ENCODE assay signal across 10 cellular contexts in the genomic region with DNA sequence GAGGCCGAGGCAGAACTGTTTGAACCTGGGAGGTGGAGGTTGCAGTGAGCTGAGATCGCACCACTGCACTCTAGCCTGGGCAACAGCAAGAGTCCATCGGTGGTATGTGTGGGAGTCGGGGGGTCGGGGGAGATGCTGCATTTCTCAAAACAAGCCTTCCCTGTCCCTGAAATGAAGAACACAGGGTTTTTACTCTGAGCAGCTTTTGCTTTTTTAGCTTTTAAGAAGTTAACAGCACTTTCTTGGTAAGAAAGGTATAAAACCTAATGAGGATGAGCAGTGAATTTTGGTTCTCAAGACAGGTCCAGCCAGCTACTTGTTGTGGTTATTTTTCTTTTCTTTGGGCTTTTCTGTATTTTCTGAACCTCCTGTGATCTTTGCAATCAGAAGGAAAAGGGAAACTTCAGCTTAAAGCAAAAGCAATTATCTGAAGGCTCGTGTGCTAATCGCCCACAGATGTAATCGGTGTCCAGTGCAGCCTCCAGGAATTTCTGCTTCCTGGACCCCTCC. TPM values are rescaled to one million over a fixed set of nuclear protein-coding genes. Genes with fewer than 3 reads are reported as not detected.
DNase-seq lines count a peak whose midpoint lies in the region; ATAC-seq and TF ChIP-seq lines count a peak whose summit lies in the region.
"Had no signal": no experiment of that assay in that cellular context is flagged by ENCODE, and none has a peak within 500 bp of the region (broad histone marks: within the 10 kb centered on the region; RNA-seq: fewer than 3 reads in every experiment).

No MANE protein-coding gene starts in this region.

- H2AFZ ChIP-seq in DND-41 (ENCODE audit: low read depth, low read length) (no peak overlapping the region), KMS-11 (ENCODE audit: low read depth) (no peak overlapping the region)

- ATAC-seq in DND-41 (ENCODE audit: insufficient read depth, low read depth) (no peak), psoas muscle (no peak)

- no peaks in the 10 kb centered on the region for H3K9me3 Mint-ChIP-seq in brain

- H3K9ac ChIP-seq in DND-41 (ENCODE audit: low read depth, low read length): no peak overlapping the region
- no peak overlapping the region for H3K9ac ChIP-seq in KMS-11

- H3K4me2 ChIP-seq in DND-41 (ENCODE audit: insufficient read depth, low read length) (peak overlapping the region; percentile 25; the same call in 1 of the 2 replicates), KMS-11 (no peak overlapping the region)

- WGBS in psoas muscle, 3 donors: 63 to 67% (median 64%) methylated on average over 8 of the region's 8 CpGs

- peaks cover 43% of the 10 kb centered on the region for H3K4me1 Mint-ChIP-seq in brain

- intact Hi-C loops in psoas muscle (cut with DNase I): no loop called here

- H4K20me1 ChIP-seq in DND-41 (ENCODE audit: insufficient read depth, low read length) (peaks cover 49% of the 10 kb centered on the region), KMS-11 (ENCODE audit: insufficient read depth) (peaks cover 33% of the 10 kb centered on the region)

- H3K4me1 ChIP-seq in DND-41 (ENCODE audit: insufficient read depth, low read length) (peaks cover 32% of the 10 kb centered on the region), KMS-11 (ENCODE audit: low read depth, poor library complexity, severe bottlenecking) (peaks cover 24% of the 10 kb centered on the region), psoas muscle (peaks cover 20% of the 10 kb centered on the region), Peyer's patch (peaks cover 0 to 43% (median 3%) of the 10 kb centered on the region in 4 donors)

- H3K4me3 Mint-ChIP-seq in brain: peak overlapping the region in 3 of 5 experiments; percentile 41 to 98 (median 48)

- H3K36me3 Mint-ChIP-seq in brain: peaks cover 51% of the 10 kb centered on the region

- H3K36me3 ChIP-seq in DND-41 (ENCODE audit: insufficient read depth, low read length) (peaks cover 47% of the 10 kb centered on the region), KMS-11 (ENCODE audit: insufficient read depth) (peaks cover 30% of the 10 kb centered on the region), psoas muscle (ENCODE audit: insufficient read depth in 1 of 2, low read depth in 1 of 2) (peaks cover 0 to 84% of the 10 kb centered on the region in 2 donors), Peyer's patch (peaks cover 0 to 58% (median 0%) of the 10 kb centered on the region in 3 donors)

- H3K27me3 ChIP-seq in DND-41 (ENCODE audit: insufficient read depth, low read length, poor library complexity): no peaks in the 10 kb centered on the region
- H3K27me3 ChIP-seq in KMS-11 (ENCODE audit: insufficient read depth, low read depth): no peaks in the 10 kb centered on the region; the same call in 1 of the 2 replicates
- H3K27me3 ChIP-seq in psoas muscle (ENCODE audit: insufficient read depth in 3 of 3, low read length in 2 of 3): no peaks in the 10 kb centered on the region
- H3K27me3 ChIP-seq in Peyer's patch: no peaks in the 10 kb centered on the region

- TF ChIP-seq CTCF in DND-41 (IDR thresholded peaks at IDR 0.05; ENCODE audit: borderline replicate concordance, extremely low read depth, low read length, poor library complexity, severe bottlenecking): no peak
- no peak for TF ChIP-seq CTCF in KMS-11 (conservative IDR thresholded peaks at IDR 0.05; ENCODE audit: low read depth, low read length)
- TF ChIP-seq CTCF in brain (conservative IDR thresholded peaks at IDR 0.05): no peak
- TF ChIP-seq CTCF in psoas muscle (IDR thresholded peaks at IDR 0.05): no peak
- TF ChIP-seq CTCF in Peyer's patch (IDR thresholded peaks at IDR 0.05): no peak

- H3K27ac Mint-ChIP-seq in brain: peak overlapping the region in 4 of 5 experiments; percentile 34 to 67 (median 56)

- H3K79me2 ChIP-seq in DND-41 (ENCODE audit: insufficient read depth, low read length) (peaks cover 30% of the 10 kb centered on the region), KMS-11 (ENCODE audit: insufficient read depth, low read depth) (peaks cover 33% of the 10 kb centered on the region)

- no peaks in the 10 kb centered on the region for H3K9me3 ChIP-seq in DND-41 (ENCODE audit: insufficient read depth, low read length, severe bottlenecking)
- H3K9me3 ChIP-seq in psoas muscle: no peaks in the 10 kb centered on the region
- no peaks in the 10 kb centered on the region for H3K9me3 ChIP-seq in Peyer's patch

- DNase-seq in DND-41 (no peak), psoas muscle (peak in 1 of 2 donors; percentile 18), NCI-H446 treated with DMSO at 0.1 percent for 48 hours (lab: John Stamatoyannopoulos, UW) (no peak), SK-N-DZ (ENCODE audit: low spot score) (no peak), SW 1271 (lab: John Stamatoyannopoulos, UW) (no peak), Peyer's patch (no peak)
- DNase-seq: stimulated activated CD4-positive, alpha-beta T cell treated with anti-CD3 and anti-CD28 coated beads, Interleukin-4, amount 100 ng/mL, for 24 hours; T-helper 9 cell had no signal

- no peak overlapping the region for H3K27ac ChIP-seq in DND-41 (ENCODE audit: low read length)
- peak overlapping the region; percentile 27; the same call in 1 of the 2 replicates for H3K27ac ChIP-seq in KMS-11
- H3K27ac ChIP-seq in psoas muscle: peak overlapping the region; percentile 28
- peak overlapping the region in 2 of 4 donors; percentile 9 to 46 for H3K27ac ChIP-seq in Peyer's patch

- no peak for TF ChIP-seq POLR2A in Peyer's patch (IDR thresholded peaks at IDR 0.05)

- H3K4me3 ChIP-seq in DND-41 (ENCODE audit: low read depth in 1 of 2, low read length in 2 of 2): no peak overlapping the region
- H3K4me3 ChIP-seq in KMS-11 (IDR thresholded peaks at IDR 0.05; ENCODE audit: insufficient read depth, low read depth, low read length): no peak overlapping the region
- no peak overlapping the region for H3K4me3 ChIP-seq in psoas muscle
- no peak overlapping the region for H3K4me3 ChIP-seq in Peyer's patch

- peaks cover 7% of the 10 kb centered on the region for H3K27me3 Mint-ChIP-seq in brain

RNA-seq across cellular contexts. Expression of a gene that starts 3.7 kb away (rescaled TPM):
- 1,660 TPM for polyA plus RNA-seq in brain (ENCODE audit: insufficient read depth, low read depth, low replicate concordance)
- 100 to 1,000 TPM; 668 to 832 (median 736) TPM for total RNA-seq in psoas muscle
- polyA plus RNA-seq in psoas muscle: 1,000 to 10,000 TPM in 2 of 3 donors, 100 to 1,000 TPM in 1; 918 to 1,629 (median 1,240) TPM
- polyA plus RNA-seq in SK-N-DZ (2014; cell fraction: cytosol; rRNA removed): 1,786 and 2,097 TPM in 2 replicates
- 1,399 and 1,465 TPM in 2 replicates for polyA plus RNA-seq in SK-N-DZ (2014; cell fraction: nucleus; rRNA removed)
- 1,000 to 10,000 TPM in 1 of 4 donors, 100 to 1,000 TPM in 3; 347 to 1,065 (median 530) TPM for total RNA-seq in Peyer's patch

RNA-seq across cellular contexts. Expression of a gene that starts 19.8 kb away (rescaled TPM):
- polyA plus RNA-seq in brain (ENCODE audit: insufficient read depth, low read depth, low replicate concordance) (20.9 TPM), psoas muscle (10 to 100 TPM in 1 of 3 donors, 1 to 10 TPM in 2; 3.8 to 15.2 (median 4.5) TPM)
- total RNA-seq in psoas muscle (1 to 10 TPM; 5.7 to 9.3 (median 8.1) TPM), Peyer's patch (1 to 10 TPM; 1.8 to 7.4 (median 4.2) TPM)
- polyA plus RNA-seq in SK-N-DZ (2014; cell fraction: cytosol; rRNA removed): 20.3 and 25.9 TPM in 2 replicates
- 16.8 TPM in 2 replicates for polyA plus RNA-seq in SK-N-DZ (2014; cell fraction: nucleus; rRNA removed)

RNA-seq across cellular contexts. Expression of a gene that starts 25.0 kb away (rescaled TPM):
- polyA plus RNA-seq in brain (ENCODE audit: insufficient read depth, low read depth, low replicate concordance) (8.9 TPM), psoas muscle (10 to 100 TPM; 12.1 to 15.8 (median 14.5) TPM)
- total RNA-seq in psoas muscle (10 to 100 TPM; 23.0 to 44.3 (median 26.2) TPM), Peyer's patch (10 to 100 TPM; 10.7 to 32.9 (median 27.4) TPM)
- 8.2 and 9.6 TPM in 2 replicates for polyA plus RNA-seq in SK-N-DZ (2014; cell fraction: cytosol; rRNA removed)
- polyA plus RNA-seq in SK-N-DZ (2014; cell fraction: nucleus; rRNA removed): 12.2 and 15.4 TPM in 2 replicates

RNA-seq across cellular contexts. Expression of a gene that starts 40.8 kb away (rescaled TPM):
- polyA plus RNA-seq in brain (ENCODE audit: insufficient read depth, low read depth, low replicate concordance): not detected
- not detected for total RNA-seq in psoas muscle
- under 1 TPM; 0.05 to 0.09 (median 0.08) TPM for polyA plus RNA-seq in psoas muscle
- polyA plus RNA-seq in SK-N-DZ (2014; cell fraction: cytosol; rRNA removed): not detected in 2 replicates
- polyA plus RNA-seq in SK-N-DZ (2014; cell fraction: nucleus; rRNA removed): 0.26 and 0.68 TPM in 2 replicates
- total RNA-seq in Peyer's patch: not detected
